ENCODE assay signal across 12 cellular contexts in the genomic region with DNA sequence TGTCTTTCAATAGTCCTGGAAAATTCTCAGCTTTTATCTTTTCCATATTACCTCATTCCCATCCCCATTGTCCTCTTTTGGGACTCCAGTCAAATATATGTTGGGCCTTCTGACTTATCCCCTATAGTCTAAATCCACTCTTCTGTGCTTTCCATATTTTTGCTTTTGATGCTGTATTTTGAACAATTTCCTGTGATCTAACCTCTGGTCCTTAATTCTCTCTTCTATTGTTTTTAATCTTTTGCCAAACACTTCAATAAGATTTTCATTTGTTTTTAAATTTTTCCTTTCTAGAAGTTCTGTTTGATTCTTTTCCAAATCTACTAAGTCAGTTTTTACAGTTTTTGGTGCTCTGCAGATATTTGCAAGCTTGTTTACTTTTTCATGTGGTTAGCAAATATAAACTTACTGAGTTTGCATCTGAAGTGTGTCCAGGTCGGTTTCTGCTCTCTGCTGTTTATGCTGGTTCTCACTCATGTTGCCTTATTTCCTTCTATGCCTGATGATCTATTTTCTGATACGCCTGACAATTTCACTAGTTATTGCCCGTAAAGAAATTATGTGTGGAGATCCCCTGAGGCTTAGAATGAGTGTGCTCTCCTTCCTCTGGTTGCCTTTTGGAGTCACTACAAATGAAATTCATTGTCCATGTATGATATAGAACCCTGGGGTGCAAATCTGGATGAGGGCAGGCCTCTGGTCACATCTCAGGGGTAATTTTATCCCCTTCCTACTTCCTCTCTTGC.
"Had no signal": no experiment of that assay in that cellular context is flagged by ENCODE, and none has a peak within 500 bp of the region (broad histone marks: within the 10 kb centered on the region; RNA-seq: fewer than 3 reads in every experiment).

No MANE protein-coding gene starts in this region.

- H3K4me3 Mint-ChIP-seq: activated CD8-positive, alpha-beta memory T cell treated with anti-CD3 and anti-CD28 coated beads, Interleukin-2, amount 10 ng/mL, durations not matched to agents 7 days and 5 days; activated naive CD8-positive, alpha-beta T cell treated with anti-CD3 and anti-CD28 coated beads, Interleukin-2, amount 50 U/mL, for 24 hours; activated T-cell treated with anti-CD3 and anti-CD28 coated beads, Interleukin-2, amount 50 U/mL, for 4 hours had no signal

- H3K27ac ChIP-seq: ascending aorta, cardiac muscle cell, esophagus squamous epithelium, transverse colon had no signal

- H3K27ac Mint-ChIP-seq: activated CD8-positive, alpha-beta memory T cell treated with anti-CD3 and anti-CD28 coated beads, Interleukin-2, amount 10 ng/mL, durations not matched to agents 7 days and 5 days; activated naive CD8-positive, alpha-beta T cell treated with anti-CD3 and anti-CD28 coated beads, Interleukin-2, amount 50 U/mL, for 24 hours had no signal

- H3K27me3 ChIP-seq: ascending aorta, cardiac muscle cell, esophagus squamous epithelium, transverse colon had no signal

- ATAC-seq: activated CD8-positive, alpha-beta memory T cell treated with anti-CD3 and anti-CD28 coated beads, Interleukin-2, amount 10 ng/mL, durations not matched to agents 7 days and 5 days; activated naive CD8-positive, alpha-beta T cell treated with anti-CD3 and anti-CD28 coated beads, Interleukin-2, amount 50 U/mL, for 24 hours; activated T-cell treated with anti-CD3 and anti-CD28 coated beads, Interleukin-2, amount 50 U/mL, for 4 hours had no signal

- H3K4me3 ChIP-seq: ascending aorta, cardiac muscle cell, esophagus squamous epithelium, smooth muscle cell, transverse colon had no signal

- DNase-seq: activated CD4-positive, CD25-positive, alpha-beta regulatory T cell; activated CD8-positive, alpha-beta memory T cell treated with anti-CD3 and anti-CD28 coated beads, Interleukin-2, amount 10 ng/mL, durations not matched to agents 7 days and 5 days; activated naive CD8-positive, alpha-beta T cell treated with anti-CD3 and anti-CD28 coated beads, Interleukin-2, amount 50 U/mL, for 24 hours; activated T-cell treated with anti-CD3 and anti-CD28 coated beads, Interleukin-2, amount 50 U/mL, for 4 hours; esophagus squamous epithelium; foreskin melanocyte; islet precursor cell; substantia nigra; transverse colon had no signal

- H3K27me3 Mint-ChIP-seq: activated naive CD8-positive, alpha-beta T cell treated with anti-CD3 and anti-CD28 coated beads, Interleukin-2, amount 50 U/mL, for 24 hours had no signal

- H3K36me3 ChIP-seq: ascending aorta, cardiac muscle cell, esophagus squamous epithelium, transverse colon had no signal

- H3K9me3 ChIP-seq: ascending aorta, esophagus squamous epithelium, transverse colon had no signal
